Comparison of ENCODE assay signal across 2 cellular contexts in genomic region chr19:743168-743687, GRCh38.
A peak's percentile ranks its signal among the peaks of the same experiment; 100 is the strongest.
TF ChIP-seq lines count a peak whose summit lies in the region.

No MANE protein-coding gene starts in this region.

TF ChIP-seq in K562, 482 proteins besides CTCF, POLR2A, EP300 and RAD21:
- TF ChIP-seq ARID2 (IDR thresholded peaks at IDR 0.05), result no peak
- TF ChIP-seq RFX1 (IDR thresholded peaks at IDR 0.05), result peak; percentile 94
- no peak for TF ChIP-seq ELF1 (tag; IDR thresholded peaks at IDR 0.05)
- TF ChIP-seq ATF7 (IDR thresholded peaks at IDR 0.05), result no peak
- TF ChIP-seq U2AF2 (optimal IDR thresholded peaks at IDR 0.05; ENCODE audit: low read depth, low read length), result no peak
- TF ChIP-seq PBX2 (CRISPR knock-in tag; IDR thresholded peaks at IDR 0.05; ENCODE audit: low read depth), result no peak
- TF ChIP-seq PBX2 (tag; conservative IDR thresholded peaks at IDR 0.05; ENCODE audit: low read depth), result no peak
- no peak for TF ChIP-seq ILF3 (IDR thresholded peaks at IDR 0.05; ENCODE audit: borderline replicate concordance)
- no peak for TF ChIP-seq BCLAF1 (IDR thresholded peaks at IDR 0.05; ENCODE audit: borderline replicate concordance in 1 of 2, control insufficient read depth in 1 of 2, low read depth in 2 of 2, low read length in 1 of 2)
- peak; percentile 34 for TF ChIP-seq USF1 (CRISPR knock-in tag; IDR thresholded peaks at IDR 0.05)
- no peak for TF ChIP-seq BRF1 (IDR thresholded peaks at IDR 0.05; ENCODE audit: borderline replicate concordance, extremely low read depth, insufficient read length)
- peak; percentile 82; the same call in 1 of the 2 replicates for TF ChIP-seq MYNN (IDR thresholded peaks at IDR 0.05)
- no peak for TF ChIP-seq MYNN (CRISPR knock-in tag; IDR thresholded peaks at IDR 0.05)
- no peak for TF ChIP-seq THAP7 (CRISPR knock-in tag; IDR thresholded peaks at IDR 0.05)
- no peak for TF ChIP-seq ZEB2 (IDR thresholded peaks at IDR 0.05)
- TF ChIP-seq CAMTA2 (CRISPR knock-in tag; conservative IDR thresholded peaks at IDR 0.05), result no peak
- no peak for TF ChIP-seq ZFX (CRISPR knock-in tag; IDR thresholded peaks at IDR 0.05)
- no peak for TF ChIP-seq EHMT2 (IDR thresholded peaks at IDR 0.05)
- TF ChIP-seq HOMEZ (CRISPR knock-in tag; IDR thresholded peaks at IDR 0.05), result no peak
- no peak for TF ChIP-seq MAFF (IDR thresholded peaks at IDR 0.05; ENCODE audit: low read length)

TF ChIP-seq in SK-N-SH, 30 proteins besides CTCF, POLR2A, EP300 and RAD21:
- TF ChIP-seq EZH2phosphoT487 (IDR thresholded peaks at IDR 0.05; ENCODE audit: borderline replicate concordance, low read depth) (no peak), REST (IDR thresholded peaks at IDR 0.05; ENCODE audit: low read depth, low read length) (no peak), POLR2AphosphoS5 (IDR thresholded peaks at IDR 0.05; ENCODE audit: low read depth, low read length) (no peak), JUND (IDR thresholded peaks at IDR 0.05) (no peak), NFIC (IDR thresholded peaks at IDR 0.05; ENCODE audit: borderline replicate concordance) (no peak), ZBTB33 (IDR thresholded peaks at IDR 0.05; ENCODE audit: borderline replicate concordance, low read depth) (no peak), TCF12 (IDR thresholded peaks at IDR 0.05) (no peak), GATA2 (CRISPR knock-in tag; IDR thresholded peaks at IDR 0.05) (no peak), FOXM1 (IDR thresholded peaks at IDR 0.05; ENCODE audit: low read depth) (no peak), RXRA (IDR thresholded peaks at IDR 0.05; ENCODE audit: borderline replicate concordance, low read depth) (no peak), FOSL2 (IDR thresholded peaks at IDR 0.05; ENCODE audit: borderline replicate concordance, low read depth) (no peak), NRF1 (IDR thresholded peaks at IDR 0.05; ENCODE audit: low read depth, low read length) (no peak), TAF1 (IDR thresholded peaks at IDR 0.05; ENCODE audit: borderline replicate concordance, low read depth, low read length) (no peak), MAX (IDR thresholded peaks at IDR 0.05; ENCODE audit: low read depth) (no peak), FOXJ3 (CRISPR knock-in tag; IDR thresholded peaks at IDR 0.05) (no peak), RCOR1 (IDR thresholded peaks at IDR 0.05; ENCODE audit: low read length) (no peak), MXI1 (IDR thresholded peaks at IDR 0.05; ENCODE audit: low read depth, low read length) (no peak), USF2 (IDR thresholded peaks at IDR 0.05; ENCODE audit: borderline replicate concordance, low read depth, low read length) (no peak), GABPA (IDR thresholded peaks at IDR 0.05; ENCODE audit: low read depth) (no peak), TEAD4 (IDR thresholded peaks at IDR 0.05; ENCODE audit: borderline replicate concordance, insufficient read depth) (no peak)
TF ChIP-seq in SK-N-SH: peak in this region for 0.
